1 cellular context compared by ENCODE assay signal in genomic region chr12:53097564-53098353, GRCh38.
TF ChIP-seq lines count a peak whose summit lies in the region.

Gene IGFBP6 (plus strand): TSS chr12:53097667. CDS start chr12:53097718, 51 bp downstream.

TF ChIP-seq in GM23338, 12 proteins besides CTCF, POLR2A, EP300 and RAD21 (continued from another document):
- TF ChIP-seq ZNF462 (CRISPR knock-in tag; IDR thresholded peaks at IDR 0.05) = no peak
- TF ChIP-seq EZH2 (IDR thresholded peaks at IDR 0.05; ENCODE audit: low read depth, unreplicated experiment) = no peak
- no peak for TF ChIP-seq REST (IDR thresholded peaks at IDR 0.05; ENCODE audit: unreplicated experiment)
- TF ChIP-seq NANOG (IDR thresholded peaks at IDR 0.05; ENCODE audit: borderline replicate concordance) = no peak
